ENCODE assay signal across 16 cellular contexts in genomic region chr10:21049482-21049881, GRCh38.
DNase-seq lines count a peak whose midpoint lies in the region; ATAC-seq lines count a peak whose summit lies in the region.
"Had no signal": no experiment of that assay in that cellular context is flagged by ENCODE, and none has a peak within 500 bp of the region (broad histone marks: within the 10 kb centered on the region; RNA-seq: fewer than 3 reads in every experiment).

No MANE protein-coding gene starts in this region.

- H3K9ac ChIP-seq in Karpas-422 (ENCODE audit: low read length), result no peak overlapping the region

- no peak overlapping the region for H3K4me3 Mint-ChIP-seq in activated naive CD8-positive, alpha-beta T cell treated with anti-CD3 and anti-CD28 coated beads, Interleukin-2, amount 50 U/mL, for 24 hours
- no peak overlapping the region for H3K4me3 Mint-ChIP-seq in activated naive CD8-positive, alpha-beta T cell treated with anti-CD3 and anti-CD28 coated beads for 36 hours
- H3K4me3 Mint-ChIP-seq: CD4-positive, alpha-beta memory T cell; GM23338; H9 had no signal

- H3K9me3 Mint-ChIP-seq in activated naive CD8-positive, alpha-beta T cell treated with anti-CD3 and anti-CD28 coated beads, Interleukin-2, amount 50 U/mL, for 24 hours, result peaks cover 10% of the 10 kb centered on the region
- H3K9me3 Mint-ChIP-seq in activated naive CD8-positive, alpha-beta T cell treated with anti-CD3 and anti-CD28 coated beads for 36 hours, result peaks cover 15% of the 10 kb centered on the region
- H3K9me3 Mint-ChIP-seq: GM23338 had no signal

- no peaks in the 10 kb centered on the region for H3K9me3 ChIP-seq in Karpas-422 (ENCODE audit: low read length)

- peaks cover 5% of the 10 kb centered on the region for H3K4me1 Mint-ChIP-seq in activated naive CD8-positive, alpha-beta T cell treated with anti-CD3 and anti-CD28 coated beads, Interleukin-2, amount 50 U/mL, for 24 hours
- H3K4me1 Mint-ChIP-seq in activated naive CD8-positive, alpha-beta T cell treated with anti-CD3 and anti-CD28 coated beads for 36 hours, result no peaks in the 10 kb centered on the region
- H3K4me1 Mint-ChIP-seq: CD4-positive, alpha-beta memory T cell; GM23338 had no signal

- H3K9me2 ChIP-seq in Karpas-422 (replicated peaks; ENCODE audit: insufficient read depth, low read length), result no peaks in the 10 kb centered on the region

- H2AFZ ChIP-seq in Karpas-422 (ENCODE audit: low read length), result no peak overlapping the region
- H2AFZ ChIP-seq: GM23338 had no signal

- no peaks in the 10 kb centered on the region for H3K27me3 ChIP-seq in Karpas-422 (ENCODE audit: low read length)

- H3K36me3 Mint-ChIP-seq in activated naive CD8-positive, alpha-beta T cell treated with anti-CD3 and anti-CD28 coated beads, Interleukin-2, amount 50 U/mL, for 24 hours (ENCODE audit: low read depth), result no peaks in the 10 kb centered on the region
- H3K36me3 Mint-ChIP-seq in activated naive CD8-positive, alpha-beta T cell treated with anti-CD3 and anti-CD28 coated beads for 36 hours, result no peaks in the 10 kb centered on the region
- H3K36me3 Mint-ChIP-seq: CD4-positive, alpha-beta memory T cell had no signal

- H3K79me2 ChIP-seq in Karpas-422 (ENCODE audit: low read length), result no peaks in the 10 kb centered on the region

- no peak overlapping the region for H3K27ac Mint-ChIP-seq in activated naive CD8-positive, alpha-beta T cell treated with anti-CD3 and anti-CD28 coated beads, Interleukin-2, amount 50 U/mL, for 24 hours
- H3K27ac Mint-ChIP-seq in activated naive CD8-positive, alpha-beta T cell treated with anti-CD3 and anti-CD28 coated beads for 36 hours, result no peak overlapping the region
- H3K27ac Mint-ChIP-seq: CD4-positive, alpha-beta memory T cell; GM23338; H9 had no signal

- H3K27me3 Mint-ChIP-seq in activated naive CD8-positive, alpha-beta T cell treated with anti-CD3 and anti-CD28 coated beads, Interleukin-2, amount 50 U/mL, for 24 hours, result peaks cover 3% of the 10 kb centered on the region
- peaks cover 10% of the 10 kb centered on the region for H3K27me3 Mint-ChIP-seq in activated naive CD8-positive, alpha-beta T cell treated with anti-CD3 and anti-CD28 coated beads for 36 hours
- H3K27me3 Mint-ChIP-seq: CD4-positive, alpha-beta memory T cell had no signal

- no peak overlapping the region for H3K27ac ChIP-seq in Karpas-422 (ENCODE audit: low read length)

- peak; percentile 43 for ATAC-seq in activated naive CD8-positive, alpha-beta T cell treated with anti-CD3 and anti-CD28 coated beads, Interleukin-2, amount 50 U/mL, for 24 hours
- ATAC-seq in stimulated activated naive CD8-positive, alpha-beta T cell treated with anti-CD3 and anti-CD28 coated beads, Interleukin-15, Interleukin-2, amounts not matched to agents 100 U/mL and 50 U/mL, for 24 hours, result peak; percentile 46
- ATAC-seq: GM23338, HCT116 had no signal

- no peak for DNase-seq in activated naive CD8-positive, alpha-beta T cell treated with anti-CD3 and anti-CD28 coated beads, Interleukin-2, amount 50 U/mL, for 24 hours
- DNase-seq in activated naive CD8-positive, alpha-beta T cell treated with anti-CD3 and anti-CD28 coated beads for 36 hours, result no peak
- DNase-seq in Karpas-422, result peak; percentile 24
- peak; percentile 5 for DNase-seq in stimulated activated naive CD8-positive, alpha-beta T cell treated with anti-CD3 and anti-CD28 coated beads, Interleukin-15, Interleukin-2, amounts not matched to agents 100 U/mL and 50 U/mL, for 24 hours
- no peak for DNase-seq in HuH-7 (ENCODE audit: low spot score)
- no peak for DNase-seq in NCI-H1436 (lab: John Stamatoyannopoulos, UW)
- DNase-seq: C1 segment of cervical spinal cord; Calu3; CD4-positive, alpha-beta memory T cell; COR-L47; DMS53; DMS79 treated with DMSO at 0.1 percent for 48 hours; GF-D8; H9 had no signal

- no peak overlapping the region for H3K4me3 ChIP-seq in Karpas-422 (ENCODE audit: low read length)
- H3K4me3 ChIP-seq: GM23338 had no signal

- no peak overlapping the region for H3K4me2 ChIP-seq in Karpas-422 (ENCODE audit: low read depth, low read length, poor library complexity, severe bottlenecking)
- H3K4me2 ChIP-seq: GM23338 had no signal

- H4K20me1 ChIP-seq in Karpas-422 (ENCODE audit: insufficient read depth, low read depth, low read length), result no peaks in the 10 kb centered on the region

- H3K36me3 ChIP-seq in Karpas-422 (ENCODE audit: insufficient read depth, low read length), result no peaks in the 10 kb centered on the region

- H3K4me1 ChIP-seq in Karpas-422 (ENCODE audit: low read length), result no peaks in the 10 kb centered on the region

Comparison
In these comparisons a context has a peak if more than half of its experiments do, and no peak if none do; other contexts are left out.
1. DNase-seq: peak in Karpas-422 (single experiment) and stimulated activated naive CD8-positive, alpha-beta T cell treated with anti-CD3 and anti-CD28 coated beads, Interleukin-15, Interleukin-2, amounts not matched to agents 100 U/mL and 50 U/mL, for 24 hours (single experiment); none in activated naive CD8-positive, alpha-beta T cell treated with anti-CD3 and anti-CD28 coated beads, Interleukin-2, amount 50 U/mL, for 24 hours (single experiment), activated naive CD8-positive, alpha-beta T cell treated with anti-CD3 and anti-CD28 coated beads for 36 hours (single experiment), HuH-7 (single experiment) and NCI-H1436 (single experiment).